ENCODE assay signal across 8 cellular contexts in genomic region chr11:83006877-83007330, GRCh38.
DNase-seq lines count a peak whose midpoint lies in the region; ATAC-seq and TF ChIP-seq lines count a peak whose summit lies in the region.

No MANE protein-coding gene starts in this region.

- H3K9ac ChIP-seq in neural progenitor cell: no peak overlapping the region

- H3K27me3 ChIP-seq in neural progenitor cell (no peaks in the 10 kb centered on the region), ascending aorta (no peaks in the 10 kb centered on the region), suprapubic skin (no peaks in the 10 kb centered on the region)

- H3K36me3 Mint-ChIP-seq in immature natural killer cell (no peaks in the 10 kb centered on the region), neural progenitor cell (peaks cover 1% of the 10 kb centered on the region)

- peaks cover 16% of the 10 kb centered on the region in 2 donors for H3K4me1 Mint-ChIP-seq in immature natural killer cell
- peaks cover 34% of the 10 kb centered on the region for H3K4me1 Mint-ChIP-seq in neural progenitor cell

- DNase-seq in NCI-H1105 treated with DMSO at 0.1 percent for 48 hours (lab: John Stamatoyannopoulos, UW) (peak; percentile 14), NCI-H1105 (lab: John Stamatoyannopoulos, UW) (no peak), NCI-H2081 treated with DMSO at 0.1 percent for 48 hours (lab: John Stamatoyannopoulos, UW) (peak; percentile 86), immature natural killer cell (no peak), neural progenitor cell (ENCODE audit: low spot score) (no peak), ascending aorta (ENCODE audit: low spot score in 2 of 2) (no peak), suprapubic skin (ENCODE audit: low spot score in 2 of 2) (no peak)

- H3F3A ChIP-seq in neural progenitor cell (ENCODE audit: low read depth): peaks cover 18% of the 10 kb centered on the region

- no peak for TF ChIP-seq POLR2A in suprapubic skin (IDR thresholded peaks at IDR 0.05)

- no peaks in the 10 kb centered on the region for H3K9me3 Mint-ChIP-seq in immature natural killer cell
- no peaks in the 10 kb centered on the region for H3K9me3 Mint-ChIP-seq in neural progenitor cell

- H3K27me3 Mint-ChIP-seq in immature natural killer cell (ENCODE audit: low read depth in 3 of 3) (peaks cover 0 to 4% (median 2%) of the 10 kb centered on the region in 3 donors), neural progenitor cell (ENCODE audit: insufficient read depth, low read depth) (no peaks in the 10 kb centered on the region)

- no peaks in the 10 kb centered on the region for H3K9me3 ChIP-seq in neural progenitor cell (ENCODE audit: low read depth)
- H3K9me3 ChIP-seq in ascending aorta: no peaks in the 10 kb centered on the region
- H3K9me3 ChIP-seq in suprapubic skin: no peaks in the 10 kb centered on the region

- 61% methylated on average over 1 of the region's 1 CpG for WGBS in suprapubic skin

- H3K27ac Mint-ChIP-seq in immature natural killer cell (peak overlapping the region in 4 of 6 donors; percentile 20 to 46 (median 34)), neural progenitor cell (no peak overlapping the region)

- no peak overlapping the region for H2AFZ ChIP-seq in neural progenitor cell (replicated peaks)

- ATAC-seq in GM21717 (IDR thresholded peaks at IDR 0.05; ENCODE audit: unreplicated experiment): peak; percentile 80

- peaks cover 9% of the 10 kb centered on the region for H4K20me1 ChIP-seq in neural progenitor cell (ENCODE audit: low read depth)

- TF ChIP-seq EP300 in suprapubic skin (IDR thresholded peaks at IDR 0.05): no peak

- peaks cover 7% of the 10 kb centered on the region for H3K4me1 ChIP-seq in neural progenitor cell
- H3K4me1 ChIP-seq in ascending aorta: peaks cover 5 to 17% of the 10 kb centered on the region in 2 donors
- peaks cover 27% of the 10 kb centered on the region for H3K4me1 ChIP-seq in suprapubic skin

- no peak for TF ChIP-seq CTCF in neural progenitor cell (IDR thresholded peaks at IDR 0.05)
- TF ChIP-seq CTCF in ascending aorta (IDR thresholded peaks at IDR 0.05): no peak
- TF ChIP-seq CTCF in suprapubic skin (IDR thresholded peaks at IDR 0.05): no peak

- H3K4me3 ChIP-seq in neural progenitor cell (no peak overlapping the region), ascending aorta (no peak overlapping the region), suprapubic skin (no peak overlapping the region)

- no peak overlapping the region for H3K4me2 ChIP-seq in neural progenitor cell

- no peaks in the 10 kb centered on the region for H3K79me2 ChIP-seq in neural progenitor cell (ENCODE audit: low read depth)

- H3K36me3 ChIP-seq in neural progenitor cell (no peaks in the 10 kb centered on the region), ascending aorta (no peaks in the 10 kb centered on the region), suprapubic skin (no peaks in the 10 kb centered on the region)

- intact Hi-C loops in ascending aorta (cut with DNase I): no loop called here

- H3K27ac ChIP-seq in neural progenitor cell: no peak overlapping the region
- no peak overlapping the region for H3K27ac ChIP-seq in ascending aorta
- no peak overlapping the region for H3K27ac ChIP-seq in suprapubic skin

- H3K4me3 Mint-ChIP-seq in immature natural killer cell: no peak overlapping the region
- no peak overlapping the region for H3K4me3 Mint-ChIP-seq in neural progenitor cell

Comparison
In these comparisons a context has a peak if more than half of its experiments do, and no peak if none do; other contexts are left out.
1. DNase-seq: peak in NCI-H1105 treated with DMSO at 0.1 percent for 48 hours (single experiment) and NCI-H2081 treated with DMSO at 0.1 percent for 48 hours (single experiment); none in NCI-H1105 (single experiment), immature natural killer cell (0 of 3), neural progenitor cell (single experiment), ascending aorta (0 of 2) and suprapubic skin (0 of 2).